In the genomic region with DNA sequence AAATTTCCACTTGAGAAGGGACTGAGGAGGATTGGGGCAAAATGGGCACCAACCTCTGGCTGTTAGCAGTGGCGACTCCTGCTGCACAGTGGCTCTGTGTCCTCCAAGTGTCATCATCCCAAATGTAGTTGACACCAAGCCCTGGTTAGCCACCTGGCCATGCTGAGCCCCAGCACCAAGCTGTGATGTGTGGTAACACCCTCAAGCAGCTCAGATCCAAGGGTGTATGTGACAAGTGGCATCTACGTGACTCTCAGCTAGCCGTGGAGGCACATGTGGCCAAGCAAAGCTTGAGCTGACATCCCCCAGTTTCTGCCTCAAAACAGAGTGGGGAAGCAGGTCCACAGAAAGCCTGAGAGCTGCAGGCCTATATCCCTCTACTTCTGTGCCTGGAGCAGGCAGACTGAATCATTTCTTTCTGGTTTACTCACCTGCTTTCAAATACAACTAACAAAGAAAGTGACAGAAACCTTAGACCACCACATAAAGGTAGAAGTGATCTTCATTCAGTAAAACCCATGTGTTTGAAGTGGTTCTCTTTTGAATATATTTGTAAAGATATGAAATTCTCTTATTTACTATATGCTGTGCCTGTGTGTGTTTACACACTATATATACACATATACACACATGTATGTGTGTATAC, we compare ENCODE assay signal across 9 cellular contexts. TPM values are rescaled to one million over a fixed set of nuclear protein-coding genes. Genes with fewer than 3 reads are reported as not detected.
A peak's percentile ranks its signal among the peaks of the same experiment; 100 is the strongest.
DNase-seq lines count a peak whose midpoint lies in the region; ATAC-seq, FAIRE-seq and TF ChIP-seq lines count a peak whose summit lies in the region.
"Had no signal": no experiment of that assay in that cellular context is flagged by ENCODE, and none has a peak within 500 bp of the region (broad histone marks: within the 10 kb centered on the region; RNA-seq: fewer than 3 reads in every experiment).

No MANE protein-coding gene starts in this region.

- ATAC-seq in HG02885 (IDR thresholded peaks at IDR 0.05; ENCODE audit: poor library complexity, unreplicated experiment) (peak; percentile 41), GM12878 (no peak; the same call in 2 of the 3 replicates), HG02588 (IDR thresholded peaks at IDR 0.05; ENCODE audit: unreplicated experiment) (no peak), GM21447 (IDR thresholded peaks at IDR 0.05; ENCODE audit: unreplicated experiment) (no peak)
- no peak for ATAC-seq in CD8-positive, alpha-beta T cell

- TF ChIP-seq POLR2A in GM12878 (IDR thresholded peaks at IDR 0.05; ENCODE audit: low read depth, low read length) = no peak

- H3K27me3 ChIP-seq in GM12878 (replicated peaks in 1 of 2; ENCODE audit: control insufficient read depth in 2 of 2, insufficient read depth in 2 of 2, low read length in 1 of 2) (peaks cover 4 to 15% of the 10 kb centered on the region in 2 experiments), osteoblast (ENCODE audit: insufficient read depth, low read length) (no peaks in the 10 kb centered on the region)
- no peaks in the 10 kb centered on the region for H3K27me3 ChIP-seq in effector memory CD4-positive, alpha-beta T cell (replicated peaks; ENCODE audit: control insufficient read depth, insufficient read depth, low read length, poor library complexity, severe bottlenecking)
- no peaks in the 10 kb centered on the region for H3K27me3 ChIP-seq in CD8-positive, alpha-beta T cell (ENCODE audit: insufficient read depth, low read length)
- H3K27me3 ChIP-seq: neural progenitor cell had no signal

- H3K4me1 ChIP-seq in GM12878 (ENCODE audit: control insufficient read depth, insufficient read depth, low read length) (no peaks in the 10 kb centered on the region), osteoblast (ENCODE audit: insufficient read depth, low read length) (peaks cover 31% of the 10 kb centered on the region)
- H3K4me1 ChIP-seq in effector memory CD4-positive, alpha-beta T cell (ENCODE audit: control insufficient read depth, insufficient read depth, low read length, poor library complexity, severe bottlenecking) = no peaks in the 10 kb centered on the region
- H3K4me1 ChIP-seq in CD8-positive, alpha-beta T cell (ENCODE audit: insufficient read depth, low read length) = no peaks in the 10 kb centered on the region
- H3K4me1 ChIP-seq: neural progenitor cell had no signal

- CTCF ChIA-PET in GM12878 (lab: Yijun Ruan, JAX) = no interaction called here
- CTCF ChIA-PET in CD8-positive, alpha-beta T cell (lab: Charles Lee) = no interaction called here

- H2AFZ ChIP-seq in GM12878 (ENCODE audit: control insufficient read depth, low read depth, low read length) = no peak overlapping the region
- no peak overlapping the region for H2AFZ ChIP-seq in osteoblast (ENCODE audit: low read length)
- H2AFZ ChIP-seq: neural progenitor cell had no signal

- TF ChIP-seq RAD21 in GM12878 (IDR thresholded peaks at IDR 0.05; ENCODE audit: insufficient read depth, low read depth, low read length) = no peak

- no peak for TF ChIP-seq EP300 in GM12878 (IDR thresholded peaks at IDR 0.05; ENCODE audit: borderline replicate concordance in 1 of 2, control insufficient read depth in 1 of 2, low read depth in 2 of 2, low read length in 2 of 2)

- SMC1A ChIA-PET in GM12878 (lab: Charles Lee; ENCODE audit: uncharacterized antibody, unreplicated experiment) = no interaction called here

- H3K27me3 Mint-ChIP-seq in CD14-positive monocyte (ENCODE audit: low read depth in 3 of 3) = no peaks in the 10 kb centered on the region
- H3K27me3 Mint-ChIP-seq in CD8-positive, alpha-beta T cell (ENCODE audit: low read depth) = no peaks in the 10 kb centered on the region

- in situ Hi-C loops in GM12878 (cut with MboI) = no loop called here

- H3K4me2 ChIP-seq in GM12878 (ENCODE audit: control insufficient read depth, insufficient read depth) (no peak overlapping the region), osteoblast (ENCODE audit: insufficient read depth, low read length) (peak overlapping the region; percentile 69)
- H3K4me2 ChIP-seq: neural progenitor cell had no signal

- no peak overlapping the region for H3K27ac ChIP-seq in GM12878 (ENCODE audit: control insufficient read depth, insufficient read depth)
- H3K27ac ChIP-seq in osteoblast (ENCODE audit: low read depth, low read length) = peak overlapping the region; percentile 73
- H3K27ac ChIP-seq in effector memory CD4-positive, alpha-beta T cell (ENCODE audit: insufficient read depth, low read length, poor library complexity, severe bottlenecking) = no peak overlapping the region
- no peak overlapping the region for H3K27ac ChIP-seq in CD8-positive, alpha-beta T cell (ENCODE audit: low read depth, low read length)
- H3K27ac ChIP-seq: neural progenitor cell had no signal

- BruUV-seq in GM12878 (replicated peaks; lab: Mats Ljungman, UMichigan) = no TSS peak

- no peaks in the 10 kb centered on the region for H3K79me2 ChIP-seq in GM12878 (ENCODE audit: control insufficient read depth, insufficient read depth, low read length)
- H3K79me2 ChIP-seq in osteoblast (ENCODE audit: insufficient read depth, low read length) = peaks cover 75% of the 10 kb centered on the region

- 0 out of 2 replicates have a peak, but pooled peaks cover 3% of the 10 kb centered on the region for H4K20me1 ChIP-seq in GM12878 (ENCODE audit: control insufficient read depth, insufficient read depth)
- H4K20me1 ChIP-seq in osteoblast (ENCODE audit: insufficient read depth, low read length) = no peaks in the 10 kb centered on the region

- DNase-seq in CD14-positive monocyte (ENCODE audit: low spot score) (no peak), GM12878 (ENCODE audit: low read depth, low spot score) (no peak), osteoblast (ENCODE audit: insufficient read length, low spot score, missing footprints) (no peak)
- DNase-seq in effector memory CD4-positive, alpha-beta T cell = no peak
- no peak for DNase-seq in CD8-positive, alpha-beta T cell

- H3K9me3 ChIP-seq in GM12878 (replicated peaks; ENCODE audit: control insufficient read depth, insufficient read depth, low read length) (no peaks in the 10 kb centered on the region), osteoblast (ENCODE audit: low read depth, low read length) (no peaks in the 10 kb centered on the region)
- no peaks in the 10 kb centered on the region for H3K9me3 ChIP-seq in effector memory CD4-positive, alpha-beta T cell (ENCODE audit: control insufficient read depth, low read length)
- no peaks in the 10 kb centered on the region for H3K9me3 ChIP-seq in CD8-positive, alpha-beta T cell (ENCODE audit: low read length)

- H3K36me3 ChIP-seq in GM12878 (ENCODE audit: control insufficient read depth in 2 of 2, insufficient read depth in 2 of 2, low read length in 1 of 2) (no peaks in the 10 kb centered on the region), osteoblast (ENCODE audit: insufficient read depth, low read length) (no peaks in the 10 kb centered on the region)
- H3K36me3 ChIP-seq in effector memory CD4-positive, alpha-beta T cell (ENCODE audit: control insufficient read depth, insufficient read depth, low read length) = no peaks in the 10 kb centered on the region
- H3K36me3 ChIP-seq in CD8-positive, alpha-beta T cell (ENCODE audit: insufficient read depth, low read length) = no peaks in the 10 kb centered on the region
- H3K36me3 ChIP-seq: neural progenitor cell had no signal

- 18% methylated on average over 3 of the region's 3 CpGs for WGBS in GM12878 (ENCODE audit: insufficient coverage, insufficient replicate concordance, low lambda C conversion rate, missing lambda C conversion rate)

- H3K4me3 Mint-ChIP-seq in CD14-positive monocyte = peak overlapping the region; percentile 80 to 91
- H3K4me3 Mint-ChIP-seq in CD8-positive, alpha-beta T cell = no peak overlapping the region
- H3K4me3 Mint-ChIP-seq: neural progenitor cell had no signal

- H3K4me3 ChIP-seq in GM12878 (no peak overlapping the region), osteoblast (ENCODE audit: insufficient read depth, low read length) (no peak overlapping the region)
- H3K4me3 ChIP-seq in effector memory CD4-positive, alpha-beta T cell (ENCODE audit: insufficient read depth, low read depth, low read length, poor library complexity, severe bottlenecking) = no peak overlapping the region
- no peak overlapping the region for H3K4me3 ChIP-seq in CD8-positive, alpha-beta T cell (ENCODE audit: low read depth, low read length)
- H3K4me3 ChIP-seq: neural progenitor cell had no signal

- RAD21 ChIA-PET in GM12878 (lab: Charles Lee; ENCODE audit: unreplicated experiment) = no interaction called here

- POLR2A ChIA-PET in GM12878 (lab: Charles Lee) = no interaction called here
- POLR2A ChIA-PET in CD8-positive, alpha-beta T cell (lab: Charles Lee) = no interaction called here

- peaks cover 78% of the 10 kb centered on the region for H3K4me1 Mint-ChIP-seq in CD14-positive monocyte
- H3K4me1 Mint-ChIP-seq in CD8-positive, alpha-beta T cell (ENCODE audit: low read depth) = peaks cover 10% of the 10 kb centered on the region

- no peak overlapping the region for H3K9ac ChIP-seq in GM12878 (ENCODE audit: control insufficient read depth, insufficient read depth, low read length)
- H3K9ac ChIP-seq: neural progenitor cell had no signal

- peaks cover 3 to 8% of the 10 kb centered on the region in 2 donors for H3K36me3 Mint-ChIP-seq in CD14-positive monocyte
- no peaks in the 10 kb centered on the region for H3K36me3 Mint-ChIP-seq in CD8-positive, alpha-beta T cell

- H3K9me3 Mint-ChIP-seq in CD14-positive monocyte = no peaks in the 10 kb centered on the region
- no peaks in the 10 kb centered on the region for H3K9me3 Mint-ChIP-seq in CD8-positive, alpha-beta T cell

- intact Hi-C loops in CD14-positive monocyte (cut with micrococcal nuclease) = loop anchor here (2.0 to 10.0 kb wide), 2 partner anchors 17 to 49 kb away; no protein-coding TSS in a partner anchor
- intact Hi-C loops in GM12878 (cut with micrococcal nuclease; ENCODE audit: unreplicated experiment) = no loop called here
- intact Hi-C loops in CD8-positive, alpha-beta T cell (cut with DNase I, micrococcal nuclease) = no loop called here

- TF ChIP-seq CTCF in CD14-positive monocyte (IDR thresholded peaks at IDR 0.05) = no peak
- TF ChIP-seq CTCF in GM12878 (IDR thresholded peaks at IDR 0.05 in 2 of 3, conservative IDR thresholded peaks at IDR 0.05 in 1 of 3; ENCODE audit: control insufficient read depth in 2 of 3, extremely low read depth in 1 of 3, insufficient read depth in 1 of 3, low read depth in 3 of 3, low read length in 3 of 3) = no peak
- no peak for TF ChIP-seq CTCF in osteoblast (IDR thresholded peaks at IDR 0.05; ENCODE audit: extremely low read depth, low read depth, low read length)
- no peak for TF ChIP-seq CTCF in CD8-positive, alpha-beta T cell (IDR thresholded peaks at IDR 0.05)

- FAIRE-seq in GM12878 (lab: Jason Lieb, UNC) = no peak

- H3K27ac Mint-ChIP-seq in CD14-positive monocyte = peak overlapping the region; percentile 91 to 97 (median 96)
- no peak overlapping the region for H3K27ac Mint-ChIP-seq in CD8-positive, alpha-beta T cell
- H3K27ac Mint-ChIP-seq: neural progenitor cell had no signal

RNA-seq across cellular contexts. Expression of a gene that starts 40.0 kb away (rescaled TPM):
- polyA plus RNA-seq in CD14-positive monocyte (10 to 100 TPM; 27.8 to 42.6 TPM), GM12878 (2011; rRNA removed) (0.10 TPM in 1 of 2 replicates, not detected in the other), GM12878 (2014; fragmentation: Illumina TruSeq; extraction: Trizol) (0.21 and 0.36 TPM in 2 replicates), GM12878 (2014; fragmentation: Nextera tagmentation; extraction: Ambion mirVana) (under 1 TPM; 0.13 to 0.14 TPM), GM12878 (2014; rRNA removed) (0.05 and 0.14 TPM in 2 replicates), GM12878 (2016; fragmentation: Nextera tagmentation; extraction: Ambion mirVana) (under 1 TPM in 1 of 2 experiments, not detected in 1; 0.20 TPM)
- 0.49 and 1.2 TPM in 2 replicates for total RNA-seq in GM12878 (2013; cell fraction: nucleolus; rRNA removed)
- total RNA-seq in GM12878 (2014; rRNA removed) (0.51 and 0.54 TPM in 2 replicates), GM12878 (2014; rRNA removed; fragmentation: Illumina TruSeq; extraction: Trizol) (0.27 and 0.64 TPM in 2 replicates), GM12878 (2021) (0.90 and 1.6 TPM in 2 replicates), osteoblast (195 and 228 TPM in 2 replicates)
- 1.1 TPM for polyA plus RNA-seq in GM12878 (2011; ENCODE audit: low read depth)
- polyA plus RNA-seq in GM12878 (2011; cell fraction: cytosol; rRNA removed) = 0.04 and 0.08 TPM in 2 replicates
- 0.13 TPM in 1 of 2 replicates, not detected in the other for polyA plus RNA-seq in GM12878 (2011; cell fraction: nucleus; rRNA removed)
- polyA plus RNA-seq in GM12878 (2012) = 1.1 and 1.2 TPM in 2 replicates
- polyA minus RNA-seq in GM12878 (2011; rRNA and poly(A)+ RNA removed) = 0.15 and 0.36 TPM in 2 replicates
- polyA minus RNA-seq in GM12878 (2011; cell fraction: cytosol; rRNA and poly(A)+ RNA removed) = 2.6 TPM in 1 of 2 replicates, not detected in the other
- polyA minus RNA-seq in GM12878 (2011; cell fraction: nucleus; rRNA and poly(A)+ RNA removed) = 0.48 and 1.1 TPM in 2 replicates
- 100 to 1,000 TPM; 411 to 413 TPM for total RNA-seq in CD8-positive, alpha-beta T cell

Comparison
In these comparisons a context has a peak if more than half of its experiments do, and no peak if none do; other contexts are left out.
1. RNA of a gene that starts 40.0 kb away (total RNA-seq): 411 to 413 TPM in CD8-positive, alpha-beta T cell and 195 to 228 TPM in osteoblast; 0.27 to 1.6 TPM in GM12878; every median in the first group is over 10 times any median in the second.
2. intact Hi-C loops: an anchor here in CD14-positive monocyte (2.0 to 10.0 kb wide); none called in GM12878 and CD8-positive, alpha-beta T cell.